ENCODE assay signal across 9 cellular contexts in genomic region chr12:120689397-120690082, GRCh38. TPM values are rescaled to one million over a fixed set of nuclear protein-coding genes. Genes with fewer than 3 reads are reported as not detected.
DNase-seq lines count a peak whose midpoint lies in the region; ATAC-seq and TF ChIP-seq lines count a peak whose summit lies in the region.
"Had no signal": no experiment of that assay in that cellular context is flagged by ENCODE, and none has a peak within 500 bp of the region (broad histone marks: within the 10 kb centered on the region; RNA-seq: fewer than 3 reads in every experiment).

No MANE protein-coding gene starts in this region.

- H3K4me3 ChIP-seq in iPS-15b (ENCODE audit: low read depth, low read length) (peak overlapping the region; percentile 87), stomach (peak overlapping the region; percentile 69 to 99 (median 90)), Peyer's patch (peak overlapping the region in 2 of 4 donors; percentile 83 to 92)

- H3K36me3 ChIP-seq in iPS-15b (ENCODE audit: control insufficient read depth, insufficient read depth, low read length) (peaks cover 4% of the 10 kb centered on the region), stomach (peaks cover 6 to 18% (median 11%) of the 10 kb centered on the region in 4 donors), Peyer's patch (peaks cover 0 to 11% (median 0%) of the 10 kb centered on the region in 3 donors)

- H3K4me1 Mint-ChIP-seq in activated T-cell treated with anti-CD3 and anti-CD28 coated beads, Interleukin-2, amount 50 U/mL, for 4 hours (ENCODE audit: low read depth) = peaks cover 55% of the 10 kb centered on the region
- peaks cover 70% of the 10 kb centered on the region for H3K4me1 Mint-ChIP-seq in activated T-helper 1 cell treated with anti-CD3 and anti-CD28 coated beads, Interleukin-12 subunit alpha, Interleukin-12 subunit beta, Interleukin-2, Interleukin-4 antibody, amounts not matched to agents 30 ng/mL and 10 ng/mL and 1 ng/mL, durations not matched to agents 14 hours and 24 hours and 36 hours (ENCODE audit: low read depth)

- no peaks in the 10 kb centered on the region for H3K9me3 Mint-ChIP-seq in activated T-cell treated with anti-CD3 and anti-CD28 coated beads, Interleukin-2, amount 50 U/mL, for 4 hours
- no peaks in the 10 kb centered on the region for H3K9me3 Mint-ChIP-seq in activated T-helper 1 cell treated with anti-CD3 and anti-CD28 coated beads, Interleukin-12 subunit alpha, Interleukin-12 subunit beta, Interleukin-2, Interleukin-4 antibody, amounts not matched to agents 30 ng/mL and 10 ng/mL and 1 ng/mL, durations not matched to agents 14 hours and 24 hours and 36 hours

- H3K27ac ChIP-seq in stomach (peak overlapping the region; percentile 12 to 96 (median 88)), Peyer's patch (peak overlapping the region in 2 of 4 donors; percentile 89 to 91)

- no peak for TF ChIP-seq CTCF in stomach (IDR thresholded peaks at IDR 0.05)
- TF ChIP-seq CTCF in Peyer's patch (IDR thresholded peaks at IDR 0.05) = no peak

- DNase-seq in activated T-cell treated with anti-CD3 and anti-CD28 coated beads, Interleukin-2, amount 50 U/mL, for 4 hours = no peak
- no peak for DNase-seq in activated T-cell treated with anti-CD3 and anti-CD28 coated beads, Interleukin-2, amount 50 U/mL, for 48 hours
- DNase-seq in activated T-helper 1 cell treated with anti-CD3 and anti-CD28 coated beads, Interleukin-12 subunit alpha, Interleukin-12 subunit beta, Interleukin-2, Interleukin-4 antibody, amounts not matched to agents 30 ng/mL and 10 ng/mL and 1 ng/mL, durations not matched to agents 14 hours and 24 hours and 36 hours (ENCODE audit: low spot score) = no peak
- no peak for DNase-seq in stomach
- DNase-seq in Peyer's patch = no peak
- DNase-seq: NCI-H146 had no signal

- H3K4me3 Mint-ChIP-seq in activated T-cell treated with anti-CD3 and anti-CD28 coated beads, Interleukin-2, amount 50 U/mL, for 4 hours = peak overlapping the region; percentile 92
- peak overlapping the region; percentile 85 for H3K4me3 Mint-ChIP-seq in activated T-helper 1 cell treated with anti-CD3 and anti-CD28 coated beads, Interleukin-12 subunit alpha, Interleukin-12 subunit beta, Interleukin-2, Interleukin-4 antibody, amounts not matched to agents 30 ng/mL and 10 ng/mL and 1 ng/mL, durations not matched to agents 14 hours and 24 hours and 36 hours

- no peak for ATAC-seq in activated T-cell treated with anti-CD3 and anti-CD28 coated beads, Interleukin-2, amount 50 U/mL, for 4 hours
- ATAC-seq in HG02798 (IDR thresholded peaks at IDR 0.05; ENCODE audit: poor library complexity, unreplicated experiment) = no peak
- no peak for ATAC-seq in HG02973 (IDR thresholded peaks at IDR 0.05; ENCODE audit: unreplicated experiment)

- 17 to 53% (median 28%) methylated on average over 6 of the region's 6 CpGs for WGBS in stomach, 5 donors

- no peak overlapping the region for H3K27ac Mint-ChIP-seq in activated T-helper 1 cell treated with anti-CD3 and anti-CD28 coated beads, Interleukin-12 subunit alpha, Interleukin-12 subunit beta, Interleukin-2, Interleukin-4 antibody, amounts not matched to agents 30 ng/mL and 10 ng/mL and 1 ng/mL, durations not matched to agents 14 hours and 24 hours and 36 hours

- intact Hi-C loops in activated T-helper 1 cell treated with anti-CD3 and anti-CD28 coated beads, Interleukin-12 subunit alpha, Interleukin-12 subunit beta, Interleukin-2, Interleukin-4 antibody, amounts not matched to agents 30 ng/mL and 10 ng/mL and 1 ng/mL, durations not matched to agents 14 hours and 24 hours and 36 hours (cut with micrococcal nuclease) = loop anchor here (5.0 to 10.0 kb wide), 2 partner anchors 1093 to 1835 kb away; partner anchors contain the start of genes KNTC1 and RSRC2
- intact Hi-C loops in stomach (cut with DNase I; ENCODE audit: low total_unique reads) = no loop called here

- H3K27me3 ChIP-seq in iPS-15b (ENCODE audit: control insufficient read depth, insufficient read depth, low read length) = no peaks in the 10 kb centered on the region
- no peaks in the 10 kb centered on the region for H3K27me3 ChIP-seq in stomach
- no peaks in the 10 kb centered on the region for H3K27me3 ChIP-seq in Peyer's patch

- TF ChIP-seq POLR2A in stomach (IDR thresholded peaks at IDR 0.05) = no peak
- TF ChIP-seq POLR2A in Peyer's patch (IDR thresholded peaks at IDR 0.05) = no peak

- peaks cover 16% of the 10 kb centered on the region for H3K36me3 Mint-ChIP-seq in activated T-cell treated with anti-CD3 and anti-CD28 coated beads, Interleukin-2, amount 50 U/mL, for 4 hours (ENCODE audit: insufficient read depth)
- peaks cover 24% of the 10 kb centered on the region for H3K36me3 Mint-ChIP-seq in activated T-helper 1 cell treated with anti-CD3 and anti-CD28 coated beads, Interleukin-12 subunit alpha, Interleukin-12 subunit beta, Interleukin-2, Interleukin-4 antibody, amounts not matched to agents 30 ng/mL and 10 ng/mL and 1 ng/mL, durations not matched to agents 14 hours and 24 hours and 36 hours (ENCODE audit: low read depth)

- no peaks in the 10 kb centered on the region for H3K27me3 Mint-ChIP-seq in activated T-cell treated with anti-CD3 and anti-CD28 coated beads, Interleukin-2, amount 50 U/mL, for 4 hours (ENCODE audit: low read depth)
- H3K27me3 Mint-ChIP-seq in activated T-helper 1 cell treated with anti-CD3 and anti-CD28 coated beads, Interleukin-12 subunit alpha, Interleukin-12 subunit beta, Interleukin-2, Interleukin-4 antibody, amounts not matched to agents 30 ng/mL and 10 ng/mL and 1 ng/mL, durations not matched to agents 14 hours and 24 hours and 36 hours (ENCODE audit: insufficient read depth) = no peaks in the 10 kb centered on the region

- H3K9me3 ChIP-seq in iPS-15b (ENCODE audit: control insufficient read depth, insufficient read depth, low read length) (no peaks in the 10 kb centered on the region), stomach (no peaks in the 10 kb centered on the region), Peyer's patch (no peaks in the 10 kb centered on the region)

- peaks cover 37% of the 10 kb centered on the region for H3K4me1 ChIP-seq in iPS-15b (ENCODE audit: control insufficient read depth, insufficient read depth, low read length)
- peaks cover 47 to 68% (median 62%) of the 10 kb centered on the region in 4 donors for H3K4me1 ChIP-seq in stomach
- peaks cover 0 to 41% (median 15%) of the 10 kb centered on the region in 4 donors for H3K4me1 ChIP-seq in Peyer's patch

- H3K9ac ChIP-seq in iPS-15b (ENCODE audit: low read depth, low read length) = peak overlapping the region; percentile 3

- TF ChIP-seq EP300 in stomach (IDR thresholded peaks at IDR 0.05) = no peak

RNA-seq across cellular contexts. Expression of gene MLEC, which starts 2.6 kb away (rescaled TPM):
- total RNA-seq in activated T-cell treated with anti-CD3 and anti-CD28 coated beads, Interleukin-2, amount 50 U/mL, for 4 hours = 100 to 1,000 TPM; 153 to 172 (median 153) TPM
- total RNA-seq in activated T-helper 1 cell treated with anti-CD3 and anti-CD28 coated beads, Interleukin-12 subunit alpha, Interleukin-12 subunit beta, Interleukin-2, Interleukin-4 antibody, amounts not matched to agents 30 ng/mL and 10 ng/mL and 1 ng/mL, durations not matched to agents 14 hours and 24 hours and 36 hours = 139 and 150 TPM in 2 replicates
- total RNA-seq in stomach (1,000 to 10,000 TPM in 1 of 5 donors, 10 to 100 TPM in 4; 22.2 to 1,695 (median 86.6) TPM), Peyer's patch (100 to 1,000 TPM in 2 of 4 donors, 10 to 100 TPM in 2; 87.3 to 123 (median 104) TPM)
- polyA plus RNA-seq in stomach = 10 to 100 TPM; 15.1 to 28.4 (median 17.1) TPM

RNA-seq across cellular contexts. Expression of gene UNC119B, which starts 20.7 kb away (rescaled TPM):
- total RNA-seq in activated T-cell treated with anti-CD3 and anti-CD28 coated beads, Interleukin-2, amount 50 U/mL, for 4 hours = 10 to 100 TPM; 17.0 to 20.4 (median 17.0) TPM
- 24.2 and 24.6 TPM in 2 replicates for total RNA-seq in activated T-helper 1 cell treated with anti-CD3 and anti-CD28 coated beads, Interleukin-12 subunit alpha, Interleukin-12 subunit beta, Interleukin-2, Interleukin-4 antibody, amounts not matched to agents 30 ng/mL and 10 ng/mL and 1 ng/mL, durations not matched to agents 14 hours and 24 hours and 36 hours
- 10 to 100 TPM in 4 of 5 donors, 1 to 10 TPM in 1; 8.2 to 26.8 (median 19.7) TPM for total RNA-seq in stomach
- polyA plus RNA-seq in stomach = 10 to 100 TPM in 2 of 3 donors, 1 to 10 TPM in 1; 9.6 to 14.6 (median 12.5) TPM
- total RNA-seq in Peyer's patch = 10 to 100 TPM; 16.8 to 23.5 (median 18.1) TPM

RNA-seq across cellular contexts. Expression of gene ACADS, which starts 36.1 kb away (rescaled TPM):
- total RNA-seq in activated T-cell treated with anti-CD3 and anti-CD28 coated beads, Interleukin-2, amount 50 U/mL, for 4 hours = 10 to 100 TPM; 13.3 to 13.8 (median 13.3) TPM
- 10.8 and 11.1 TPM in 2 replicates for total RNA-seq in activated T-helper 1 cell treated with anti-CD3 and anti-CD28 coated beads, Interleukin-12 subunit alpha, Interleukin-12 subunit beta, Interleukin-2, Interleukin-4 antibody, amounts not matched to agents 30 ng/mL and 10 ng/mL and 1 ng/mL, durations not matched to agents 14 hours and 24 hours and 36 hours
- total RNA-seq in stomach (100 to 1,000 TPM in 2 of 5 donors, 10 to 100 TPM in 3; 16.5 to 313 (median 28.5) TPM), Peyer's patch (100 to 1,000 TPM; 126 to 358 (median 316) TPM)
- 10 to 100 TPM; 31.1 to 60.6 (median 46.3) TPM for polyA plus RNA-seq in stomach

RNA-seq across cellular contexts. Expression of gene CABP1, which starts 49.1 kb away (rescaled TPM):
- under 1 TPM in 2 of 3 donors, not detected in 1; 0.18 to 0.26 TPM for total RNA-seq in activated T-cell treated with anti-CD3 and anti-CD28 coated beads, Interleukin-2, amount 50 U/mL, for 4 hours
- not detected in 2 replicates for total RNA-seq in activated T-helper 1 cell treated with anti-CD3 and anti-CD28 coated beads, Interleukin-12 subunit alpha, Interleukin-12 subunit beta, Interleukin-2, Interleukin-4 antibody, amounts not matched to agents 30 ng/mL and 10 ng/mL and 1 ng/mL, durations not matched to agents 14 hours and 24 hours and 36 hours
- total RNA-seq in stomach (1 to 10 TPM in 2 of 5 donors, not detected in 3; 1.1 to 2.0 TPM), Peyer's patch (1 to 10 TPM in 1 of 4 donors, under 1 TPM in 2, not detected in 1; 0.54 to 3.3 (median 0.95) TPM)
- 1 to 10 TPM; 1.5 to 2.4 (median 2.0) TPM for polyA plus RNA-seq in stomach
